ENCODE assay signal across 22 cellular contexts in genomic region chr10:118585794-118586193, GRCh38. TPM values are rescaled to one million over a fixed set of nuclear protein-coding genes. Genes with fewer than 3 reads are reported as not detected.
DNase-seq lines count a peak whose midpoint lies in the region; ATAC-seq, FAIRE-seq and TF ChIP-seq lines count a peak whose summit lies in the region.
"Had no signal": no experiment of that assay in that cellular context is flagged by ENCODE, and none has a peak within 500 bp of the region (broad histone marks: within the 10 kb centered on the region; RNA-seq: fewer than 3 reads in every experiment).

No MANE protein-coding gene starts in this region.

- CTCF ChIA-PET in SK-N-SH (lab: Yijun Ruan, JAX) = interaction anchor here (0.8 to 3.1 kb wide), 2 partner anchors 10 to 16 kb away, joined by 4 to 20 read pairs; partner anchors contain the start of gene PRLHR

- POLR2A ChIA-PET in SK-N-SH (lab: Yijun Ruan, JAX) = no interaction called here

- H3K27me3 ChIP-seq in bronchial epithelial cell (ENCODE audit: control insufficient read depth, insufficient read depth, low read length) (peaks cover 6% of the 10 kb centered on the region), SK-N-SH (ENCODE audit: insufficient read depth) (no peaks in the 10 kb centered on the region; the same call in 1 of the 2 replicates)
- H3K27me3 ChIP-seq: MG63 had no signal

- TF ChIP-seq CTCF in bronchial epithelial cell (IDR thresholded peaks at IDR 0.05; ENCODE audit: insufficient read depth, low read length, severe bottlenecking) (no peak), fibroblast of the aortic adventitia (IDR thresholded peaks at IDR 0.05; ENCODE audit: insufficient read depth, low read length) (no peak), SK-N-SH (IDR thresholded peaks at IDR 0.05) (no peak)

- H3K79me2 ChIP-seq in SK-N-SH (ENCODE audit: insufficient read depth) = no peaks in the 10 kb centered on the region

- H3K4me1 ChIP-seq in SK-N-SH (ENCODE audit: control insufficient read depth in 1 of 2, insufficient read depth in 2 of 2, low read depth in 1 of 2, low read length in 1 of 2) = peaks cover 0 to 8% of the 10 kb centered on the region in 2 experiments; a peak in 2 of 4 replicates

- FAIRE-seq in bronchial epithelial cell (lab: Jason Lieb, UNC) = no peak
- FAIRE-seq: G401.6, GM18507 had no signal

- 50% methylated on average over 1 of the region's 1 CpG for WGBS in SK-N-SH (ENCODE audit: low lambda C conversion rate)

- ATAC-seq in activated naive CD8-positive, alpha-beta T cell treated with anti-CD3 and anti-CD28 coated beads, Interleukin-2, amount 50 U/mL, for 24 hours = no peak
- no peak for ATAC-seq in HG03520 (IDR thresholded peaks at IDR 0.05; ENCODE audit: unreplicated experiment)
- ATAC-seq: CD8-positive, alpha-beta T cell; GM23338; SK-N-SH treated with all-trans-retinoic acid at 6 μM for 48 hours had no signal

- no peaks in the 10 kb centered on the region for H3K9me3 Mint-ChIP-seq in activated naive CD8-positive, alpha-beta T cell treated with anti-CD3 and anti-CD28 coated beads, Interleukin-2, amount 50 U/mL, for 24 hours
- H3K9me3 Mint-ChIP-seq: CD8-positive, alpha-beta T cell; GM23338 had no signal

- no peak overlapping the region for H2AFZ ChIP-seq in SK-N-SH (ENCODE audit: low read depth)
- H2AFZ ChIP-seq: GM23338, PC-9 had no signal

- no peaks in the 10 kb centered on the region for H4K20me1 ChIP-seq in SK-N-SH (ENCODE audit: insufficient read depth)

- H3K4me1 Mint-ChIP-seq in activated naive CD8-positive, alpha-beta T cell treated with anti-CD3 and anti-CD28 coated beads, Interleukin-2, amount 50 U/mL, for 24 hours = no peaks in the 10 kb centered on the region

- no peak for TF ChIP-seq RAD21 in SK-N-SH (IDR thresholded peaks at IDR 0.05; ENCODE audit: low read length)

- H3K36me3 ChIP-seq in bronchial epithelial cell (ENCODE audit: control insufficient read depth, insufficient read depth, low read length) (no peaks in the 10 kb centered on the region), SK-N-SH (replicated peaks in 1 of 2; ENCODE audit: control insufficient read depth in 1 of 2, insufficient read depth in 2 of 2, low read length in 1 of 2) (no peaks in the 10 kb centered on the region)
- H3K36me3 ChIP-seq: MG63 had no signal

- H3K4me3 ChIP-seq in bronchial epithelial cell (ENCODE audit: low read depth, low read length) (no peak overlapping the region), fibroblast of the aortic adventitia (ENCODE audit: low read depth, low read length) (no peak overlapping the region), SK-N-SH (ENCODE audit: low read depth in 2 of 2, low read length in 1 of 2) (no peak overlapping the region)
- H3K4me3 ChIP-seq: GM23338, MG63, PC-9 had no signal

- no peaks in the 10 kb centered on the region for H3K9me3 ChIP-seq in SK-N-SH

- H3K4me2 ChIP-seq in SK-N-SH = no peak overlapping the region
- H3K4me2 ChIP-seq: GM23338, PC-9 had no signal

- no peak for TF ChIP-seq EP300 in SK-N-SH (IDR thresholded peaks at IDR 0.05; ENCODE audit: borderline replicate concordance in 1 of 2, low read depth in 1 of 2, low read length in 1 of 2)

- H3K27ac Mint-ChIP-seq in activated naive CD8-positive, alpha-beta T cell treated with anti-CD3 and anti-CD28 coated beads, Interleukin-2, amount 50 U/mL, for 24 hours = no peak overlapping the region
- H3K27ac Mint-ChIP-seq: CD8-positive, alpha-beta T cell; GM23338 had no signal

- DNase-seq in H4 (ENCODE audit: low spot score) (peak; percentile 24), NCI-H226 (peak; percentile 48), bronchial epithelial cell (ENCODE audit: low read depth) (peak; percentile 30), fibroblast of the aortic adventitia (ENCODE audit: low read depth) (peak; percentile 50), SK-N-SH (no peak)
- DNase-seq in activated naive CD8-positive, alpha-beta T cell treated with anti-CD3 and anti-CD28 coated beads, Interleukin-2, amount 50 U/mL, for 24 hours = no peak
- DNase-seq: C1 segment of cervical spinal cord; CD8-positive, alpha-beta T cell; Karpas-422; MG63; NCI-H1417 treated with DMSO at 0.1 percent for 48 hours; NCI-H187; NCI-H510A; PC-9; RPMI8226; SIG-M5 had no signal

- no peak overlapping the region for H3K9ac ChIP-seq in SK-N-SH

- H3K9me2 ChIP-seq in SK-N-SH = no peaks in the 10 kb centered on the region

- no peaks in the 10 kb centered on the region for H3K27me3 Mint-ChIP-seq in activated naive CD8-positive, alpha-beta T cell treated with anti-CD3 and anti-CD28 coated beads, Interleukin-2, amount 50 U/mL, for 24 hours

- peaks cover 7% of the 10 kb centered on the region for H3F3A ChIP-seq in SK-N-SH (replicated peaks; ENCODE audit: insufficient read depth)

- no peak overlapping the region for H3K27ac ChIP-seq in SK-N-SH (ENCODE audit: low read depth in 2 of 2, low read length in 1 of 2)
- H3K27ac ChIP-seq: PC-9 had no signal

- no peaks in the 10 kb centered on the region for H3K36me3 Mint-ChIP-seq in activated naive CD8-positive, alpha-beta T cell treated with anti-CD3 and anti-CD28 coated beads, Interleukin-2, amount 50 U/mL, for 24 hours (ENCODE audit: low read depth)
- H3K36me3 Mint-ChIP-seq: CD8-positive, alpha-beta T cell had no signal

- no peak overlapping the region for H3K4me3 Mint-ChIP-seq in activated naive CD8-positive, alpha-beta T cell treated with anti-CD3 and anti-CD28 coated beads, Interleukin-2, amount 50 U/mL, for 24 hours
- H3K4me3 Mint-ChIP-seq: CD8-positive, alpha-beta T cell; GM23338 had no signal

TF ChIP-seq in SK-N-SH, 30 proteins besides CTCF, POLR2A, EP300 and RAD21:
- no peak for TF ChIP-seq GABPA (IDR thresholded peaks at IDR 0.05; ENCODE audit: low read depth)
- no peak for TF ChIP-seq SIN3A (IDR thresholded peaks at IDR 0.05; ENCODE audit: borderline replicate concordance, low read depth, low read length)
- no peak for TF ChIP-seq IRF3 (IDR thresholded peaks at IDR 0.05; ENCODE audit: low read depth, low read length)
- no peak for TF ChIP-seq RCOR1 (IDR thresholded peaks at IDR 0.05; ENCODE audit: low read length)
- TF ChIP-seq FOSL2 (IDR thresholded peaks at IDR 0.05; ENCODE audit: borderline replicate concordance, low read depth) = no peak
- TF ChIP-seq EZH2phosphoT487 (IDR thresholded peaks at IDR 0.05; ENCODE audit: borderline replicate concordance, low read depth) = no peak
- TF ChIP-seq FOXJ3 (CRISPR knock-in tag; IDR thresholded peaks at IDR 0.05) = no peak
- no peak for TF ChIP-seq CHD2 (IDR thresholded peaks at IDR 0.05; ENCODE audit: low read length, partially characterized antibody)
- TF ChIP-seq, protein P1, sequence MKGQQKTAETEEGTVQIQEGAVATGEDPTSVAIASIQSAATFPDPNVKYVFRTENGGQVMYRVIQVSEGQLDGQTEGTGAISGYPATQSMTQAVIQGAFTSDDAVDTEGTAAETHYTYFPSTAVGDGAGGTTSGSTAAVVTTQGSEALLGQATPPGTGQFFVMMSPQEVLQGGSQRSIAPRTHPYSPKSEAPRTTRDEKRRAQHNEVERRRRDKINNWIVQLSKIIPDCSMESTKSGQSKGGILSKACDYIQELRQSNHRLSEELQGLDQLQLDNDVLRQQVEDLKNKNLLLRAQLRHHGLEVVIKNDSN (IDR thresholded peaks at IDR 0.05; ENCODE audit: borderline replicate concordance, low read depth) = no peak
- TF ChIP-seq RFX5 (IDR thresholded peaks at IDR 0.05; ENCODE audit: low read length) = no peak
- no peak for TF ChIP-seq RXRA (IDR thresholded peaks at IDR 0.05; ENCODE audit: borderline replicate concordance, low read depth)

RNA-seq across cellular contexts. Expression of gene PRLHR, which starts 9.7 kb away (rescaled TPM):
- not detected in 2 replicates for total RNA-seq in H4 (2014; rRNA removed; shearing (Covaris generic))
- total RNA-seq in bronchial epithelial cell (not detected in 2 replicates), fibroblast of the aortic adventitia (ENCODE audit: low replicate concordance) (not detected in 2 replicates)
- polyA plus RNA-seq in SK-N-SH (2012; rRNA removed) = 0.03 TPM in 1 of 2 replicates, not detected in the other
- under 0.01 TPM in 2 replicates for polyA plus RNA-seq in SK-N-SH (2012; cell fraction: cytosol; rRNA removed)
- not detected in 2 replicates for polyA plus RNA-seq in SK-N-SH (2012; cell fraction: nucleus; rRNA removed)
- total RNA-seq: CD8-positive, alpha-beta T cell; Daoy; PC-9 had no signal
- polyA plus RNA-seq: GM23338 had no signal

Comparison
In these comparisons a context has a peak if more than half of its experiments do, and no peak if none do; other contexts are left out.
1. DNase-seq: peak in H4 (single experiment), NCI-H226 (single experiment), bronchial epithelial cell (single experiment) and fibroblast of the aortic adventitia (single experiment); none in activated naive CD8-positive, alpha-beta T cell treated with anti-CD3 and anti-CD28 coated beads, Interleukin-2, amount 50 U/mL, for 24 hours (single experiment) and SK-N-SH (single experiment).